In genomic region chr7:79774150-79774549, GRCh38 we compare ENCODE assay signal across 19 cellular contexts.
DNase-seq lines count a peak whose midpoint lies in the region; FAIRE-seq and TF ChIP-seq lines count a peak whose summit lies in the region.
"Had no signal": no experiment of that assay in that cellular context is flagged by ENCODE, and none has a peak within 500 bp of the region (broad histone marks: within the 10 kb centered on the region; RNA-seq: fewer than 3 reads in every experiment).

No MANE protein-coding gene starts in this region.

- no peak overlapping the region for H3K9ac ChIP-seq in astrocyte (ENCODE audit: low read length)
- no peak overlapping the region for H3K9ac ChIP-seq in mesenchymal stem cell (ENCODE audit: low read length)

- H3K27ac Mint-ChIP-seq in astrocyte (ENCODE audit: unreplicated experiment): no peak overlapping the region
- H3K27ac Mint-ChIP-seq: CD14-positive monocyte, IgD-negative memory B cell had no signal

- no peak overlapping the region for H4K8ac ChIP-seq in mesenchymal stem cell (ENCODE audit: low read length)

- no peak overlapping the region for H3K4ac ChIP-seq in mesenchymal stem cell (ENCODE audit: low read depth in 1 of 2, low read length in 2 of 2)

- H2AFZ ChIP-seq in astrocyte (ENCODE audit: low read depth, low read length) (no peak overlapping the region), mesenchymal stem cell (ENCODE audit: low read depth, low read length) (no peak overlapping the region)

- no peak overlapping the region for H3K4me3 Mint-ChIP-seq in astrocyte (ENCODE audit: unreplicated experiment)
- H3K4me3 Mint-ChIP-seq: CD14-positive monocyte, IgD-negative memory B cell had no signal

- H3K18ac ChIP-seq in mesenchymal stem cell (ENCODE audit: low read depth in 1 of 2, low read length in 2 of 2): no peak overlapping the region

- H2BK120ac ChIP-seq in mesenchymal stem cell (ENCODE audit: low read depth, low read length): no peak overlapping the region

- H3K27ac ChIP-seq in astrocyte (ENCODE audit: low read depth, low read length) (no peak overlapping the region), mesenchymal stem cell (ENCODE audit: low read length, poor library complexity, severe bottlenecking) (no peak overlapping the region)
- H3K27ac ChIP-seq: A549 had no signal

- no peak overlapping the region for H3K4me2 ChIP-seq in astrocyte (ENCODE audit: low read length)
- no peak overlapping the region for H3K4me2 ChIP-seq in mesenchymal stem cell (ENCODE audit: low read length, poor library complexity, severe bottlenecking)
- H3K4me2 ChIP-seq: A549 had no signal

- no peak overlapping the region for H2BK5ac ChIP-seq in mesenchymal stem cell (ENCODE audit: low read depth, low read length, poor library complexity, severe bottlenecking)

- H3K4me3 ChIP-seq in astrocyte (ENCODE audit: insufficient read depth, low read depth, low read length) (no peak overlapping the region), mesenchymal stem cell (ENCODE audit: insufficient read depth in 1 of 2, low read depth in 1 of 2, low read length in 2 of 2) (no peak overlapping the region)
- H3K4me3 ChIP-seq: A549 had no signal

- H2BK12ac ChIP-seq in mesenchymal stem cell (ENCODE audit: low read length in 2 of 2): no peak overlapping the region

- H4K91ac ChIP-seq in mesenchymal stem cell (ENCODE audit: low read length): no peak overlapping the region

- H3K27me3 ChIP-seq in astrocyte (ENCODE audit: insufficient read depth, low read length): no peaks in the 10 kb centered on the region
- no peaks in the 10 kb centered on the region for H3K27me3 ChIP-seq in mesenchymal stem cell (ENCODE audit: control insufficient read depth in 1 of 2, insufficient read depth in 1 of 2, low read length in 2 of 2)

- H3K4me1 ChIP-seq in astrocyte (ENCODE audit: insufficient read depth, low read length): peaks cover under 1% of the 10 kb centered on the region
- no peaks in the 10 kb centered on the region for H3K4me1 ChIP-seq in mesenchymal stem cell (ENCODE audit: control insufficient read depth, insufficient read depth, low read depth, low read length)
- H3K4me1 ChIP-seq: A549 had no signal

- no peaks in the 10 kb centered on the region for H3K9me3 ChIP-seq in astrocyte (ENCODE audit: insufficient read depth, low read depth, low read length)
- no peaks in the 10 kb centered on the region for H3K9me3 ChIP-seq in mesenchymal stem cell (ENCODE audit: control insufficient read depth, low read length)
- H3K9me3 ChIP-seq: A549 had no signal

- no peaks in the 10 kb centered on the region for H4K20me1 ChIP-seq in astrocyte (ENCODE audit: insufficient read depth, low read length)

- H2AK5ac ChIP-seq in mesenchymal stem cell (ENCODE audit: low read length, severe bottlenecking): no peak overlapping the region

- no peak for TF ChIP-seq POLR2A in H54 (IDR thresholded peaks at IDR 0.05; ENCODE audit: low read depth, low read length)

- no peaks in the 10 kb centered on the region for H3K79me1 ChIP-seq in mesenchymal stem cell (replicated peaks; ENCODE audit: low read length, poor library complexity, severe bottlenecking)

- no peaks in the 10 kb centered on the region for H3K36me3 Mint-ChIP-seq in astrocyte (ENCODE audit: low read depth, unreplicated experiment)
- H3K36me3 Mint-ChIP-seq: CD14-positive monocyte, IgD-negative memory B cell had no signal

- H3K27me3 Mint-ChIP-seq in astrocyte (ENCODE audit: low read depth, unreplicated experiment): no peaks in the 10 kb centered on the region
- H3K27me3 Mint-ChIP-seq: IgD-negative memory B cell had no signal

- no peak for FAIRE-seq in astrocyte (lab: Jason Lieb, UNC)
- FAIRE-seq in H54 (lab: Jason Lieb, UNC): no peak
- FAIRE-seq: A549 had no signal

- TF ChIP-seq CTCF in astrocyte (IDR thresholded peaks at IDR 0.05; ENCODE audit: insufficient read depth, low read depth, low read length): no peak

- H3K36me3 ChIP-seq in astrocyte (ENCODE audit: insufficient read depth, low read length) (no peaks in the 10 kb centered on the region), mesenchymal stem cell (ENCODE audit: control insufficient read depth in 1 of 2, insufficient read depth in 2 of 2, low read depth in 1 of 2, low read length in 2 of 2) (no peaks in the 10 kb centered on the region)

- DNase-seq in EH (ENCODE audit: low read depth) (peak; percentile 38), HT1080 (ENCODE audit: low read depth) (peak; percentile 12), astrocyte (ENCODE audit: low read depth) (peak; percentile 14), glomerular visceral epithelial cell (ENCODE audit: extremely low spot score) (peak; percentile 6), mesenchymal stem cell (no peak), H54 (ENCODE audit: insufficient read length, low spot score) (no peak), NCI-H510A (lab: John Stamatoyannopoulos, UW) (no peak)
- no peak for DNase-seq in central memory CD4-positive, alpha-beta T cell
- DNase-seq: COR-L47, DMS153, Kasumi-1, NCI-H1417 treated with DMSO at 0.1 percent for 48 hours, NCI-H1930, NCI-H446, NCI-H748 treated with DMSO at 0.1 percent for 48 hours, OCI-M1 had no signal

- H3K9me3 Mint-ChIP-seq in astrocyte (ENCODE audit: unreplicated experiment): no peaks in the 10 kb centered on the region

- H2BK15ac ChIP-seq in mesenchymal stem cell (ENCODE audit: low read depth, poor library complexity, severe bottlenecking): no peak overlapping the region

- no peak overlapping the region for H3K14ac ChIP-seq in mesenchymal stem cell (ENCODE audit: low read length in 2 of 2)

- H3K23ac ChIP-seq in mesenchymal stem cell (ENCODE audit: low read length in 2 of 2): no peak overlapping the region

- no peaks in the 10 kb centered on the region for H3K79me2 ChIP-seq in astrocyte (ENCODE audit: insufficient read depth, low read length)

- peaks cover 32% of the 10 kb centered on the region for H3K4me1 Mint-ChIP-seq in astrocyte (ENCODE audit: low read depth, unreplicated experiment)
- H3K4me1 Mint-ChIP-seq: IgD-negative memory B cell had no signal

Comparison
In these comparisons a context has a peak if more than half of its experiments do, and no peak if none do; other contexts are left out.
1. DNase-seq: peak in EH (single experiment), HT1080 (single experiment), astrocyte (single experiment) and glomerular visceral epithelial cell (single experiment); none in mesenchymal stem cell (single experiment), H54 (single experiment), NCI-H510A (single experiment) and central memory CD4-positive, alpha-beta T cell (single experiment).